ENCODE assay signal across 12 cellular contexts in genomic region chr19:1648926-1649541, GRCh38. TPM values are rescaled to one million over a fixed set of nuclear protein-coding genes. Genes with fewer than 3 reads are reported as not detected.
A peak's percentile ranks its signal among the peaks of the same experiment; 100 is the strongest.
DNase-seq lines count a peak whose midpoint lies in the region; ATAC-seq, FAIRE-seq and TF ChIP-seq lines count a peak whose summit lies in the region.
"Had no signal": no experiment of that assay in that cellular context is flagged by ENCODE, and none has a peak within 500 bp of the region (broad histone marks: within the 10 kb centered on the region; RNA-seq: fewer than 3 reads in every experiment).

No MANE protein-coding gene starts in this region.

- H3K27ac ChIP-seq in DOHH2 (ENCODE audit: low read depth, low read length) (peak overlapping the region; percentile 93), OCI-LY7 (ENCODE audit: low read depth, low read length, poor library complexity, severe bottlenecking) (peak overlapping the region; percentile 98)
- H3K27ac ChIP-seq: suprapubic skin had no signal

- CTCF ChIA-PET in OCI-LY7 (lab: Charles Lee; ENCODE audit: unreplicated experiment) = no interaction called here

- intact Hi-C loops in OCI-LY7 (cut with micrococcal nuclease; ENCODE audit: unreplicated experiment) = loop anchor here (1.0 to 5.0 kb wide), 3 partner anchors 18 to 382 kb away; partner anchors contain the start of gene CIRBP
- intact Hi-C loops in mucosa of descending colon (cut with DNase I, micrococcal nuclease) = no loop called here

- POLR2A ChIA-PET in OCI-LY7 (lab: Charles Lee) = interaction anchor here (0.6 to 1.8 kb wide), 3 partner anchors 17 to 56 kb away, joined by 4 to 6 read pairs (median 5); no protein-coding TSS in a partner anchor

- no peaks in the 10 kb centered on the region for H3K27me3 ChIP-seq in DOHH2 (ENCODE audit: control insufficient read depth, low read length)
- H3K27me3 ChIP-seq: suprapubic skin had no signal

- H2AFZ ChIP-seq in OCI-LY7 (ENCODE audit: low read length) = no peak overlapping the region

- H3K4me2 ChIP-seq in DOHH2 (ENCODE audit: low read length) = peak overlapping the region; percentile 96
- peak overlapping the region; percentile 93 for H3K4me2 ChIP-seq in OCI-LY7 (ENCODE audit: low read length)

- no peaks in the 10 kb centered on the region for H3K9me3 ChIP-seq in DOHH2 (ENCODE audit: control insufficient read depth, insufficient read depth, low read length)
- H3K9me3 ChIP-seq in OCI-LY7 (ENCODE audit: low read length) = no peaks in the 10 kb centered on the region
- H3K9me3 ChIP-seq in mucosa of descending colon = no peaks in the 10 kb centered on the region
- H3K9me3 ChIP-seq: suprapubic skin had no signal

- H3K4me1 ChIP-seq in DOHH2 (ENCODE audit: control insufficient read depth, low read length) (peaks cover 43% of the 10 kb centered on the region), OCI-LY7 (ENCODE audit: insufficient read depth, low read length, poor library complexity, severe bottlenecking) (peaks cover 60% of the 10 kb centered on the region), mucosa of descending colon (ENCODE audit: low read depth) (no peaks in the 10 kb centered on the region)

- TSS peak; percentile 82 for BruUV-seq in OCI-LY7 (replicated peaks; lab: Mats Ljungman, UMichigan)

- DNase-seq in GM19239 (ENCODE audit: insufficient read length, low spot score) (no peak), OCI-LY7 (ENCODE audit: low spot score) (no peak), mucosa of descending colon (peak in 2 of 3 donors; percentile 28 to 63), CD1c-positive myeloid dendritic cell (ENCODE audit: extremely low spot score) (no peak), D721Med (ENCODE audit: insufficient read length, low spot score) (no peak), DMS53 treated with DMSO at 0.1 percent for 48 hours (lab: John Stamatoyannopoulos, UW; ENCODE audit: unreplicated experiment) (no peak), RKO (ENCODE audit: low spot score) (no peak)
- DNase-seq: COR-L47, NCI-H524 treated with DMSO at 0.1 percent for 48 hours, T-helper 1 cell had no signal

- FAIRE-seq in GM19239 (lab: Jason Lieb, UNC) = peak; percentile 69
- FAIRE-seq in D721Med (lab: Jason Lieb, UNC) = no peak

- H3K9me2 ChIP-seq in DOHH2 (replicated peaks; ENCODE audit: control insufficient read depth, low read length) (no peaks in the 10 kb centered on the region), OCI-LY7 (ENCODE audit: insufficient read depth, low read length) (no peaks in the 10 kb centered on the region)

- TF ChIP-seq CTCF in DOHH2 (IDR thresholded peaks at IDR 0.05; ENCODE audit: low read depth, low read length, poor library complexity, severe bottlenecking) (peak; percentile 53), OCI-LY7 (conservative IDR thresholded peaks at IDR 0.05; ENCODE audit: low read length) (peak; percentile 58), mucosa of descending colon (IDR thresholded peaks at IDR 0.05) (no peak), D721Med (IDR thresholded peaks at IDR 0.05; ENCODE audit: insufficient read depth, missing control alignments) (no peak)

- H3K4me3 ChIP-seq in DOHH2 (ENCODE audit: low read length) (peak overlapping the region; percentile 84), OCI-LY7 (ENCODE audit: low read depth, low read length, poor library complexity, severe bottlenecking) (peak overlapping the region; percentile 94), mucosa of descending colon (no peak overlapping the region)
- H3K4me3 ChIP-seq: suprapubic skin had no signal

- peaks cover 72% of the 10 kb centered on the region for H3K36me3 ChIP-seq in DOHH2 (ENCODE audit: control insufficient read depth, low read length)
- H3K36me3 ChIP-seq in OCI-LY7 (ENCODE audit: insufficient read depth, low read length) = peaks cover 76% of the 10 kb centered on the region
- H3K36me3 ChIP-seq in mucosa of descending colon (ENCODE audit: low read depth) = no peaks in the 10 kb centered on the region

- H4K20me1 ChIP-seq in DOHH2 (ENCODE audit: control insufficient read depth, insufficient read depth, low read depth, low read length) (no peaks in the 10 kb centered on the region), OCI-LY7 (ENCODE audit: insufficient read depth, low read length) (no peaks in the 10 kb centered on the region; the same call in 1 of the 2 replicates)

- no peak for ATAC-seq in mucosa of descending colon

- peaks cover 20% of the 10 kb centered on the region for H3F3A ChIP-seq in DOHH2 (ENCODE audit: control insufficient read depth, insufficient read depth)

- H3K79me2 ChIP-seq in DOHH2 (ENCODE audit: control insufficient read depth, low read length) = peaks cover 80% of the 10 kb centered on the region
- H3K79me2 ChIP-seq in OCI-LY7 (ENCODE audit: insufficient read depth, low read depth, low read length) = peaks cover 71% of the 10 kb centered on the region

RNA-seq across cellular contexts. Expression of gene TCF3, which starts 3.4 kb away (rescaled TPM):
- total RNA-seq in OCI-LY7 (2014; rRNA removed; shearing (Covaris generic)) = 413 and 518 TPM in 2 replicates
- total RNA-seq in OCI-LY7 (2022) (811 and 878 TPM in 2 replicates), mucosa of descending colon (10 to 100 TPM; 54.4 to 57.7 (median 57.4) TPM)

RNA-seq across cellular contexts. Expression of gene UQCR11, which starts 43.8 kb away (rescaled TPM):
- total RNA-seq in OCI-LY7 (2014; rRNA removed; shearing (Covaris generic)) = 85.3 and 86.2 TPM in 2 replicates
- 143 and 187 TPM in 2 replicates for total RNA-seq in OCI-LY7 (2022)
- 100 to 1,000 TPM; 265 to 301 (median 272) TPM for total RNA-seq in mucosa of descending colon

RNA-seq across cellular contexts. Expression of gene MBD3, which starts 56.4 kb away (rescaled TPM):
- total RNA-seq in OCI-LY7 (2014; rRNA removed; shearing (Covaris generic)) = 147 and 172 TPM in 2 replicates
- total RNA-seq in OCI-LY7 (2022) (168 TPM in 2 replicates), mucosa of descending colon (10 to 100 TPM; 54.1 to 78.2 (median 54.2) TPM)

Comparison
In these comparisons a context has a peak if more than half of its experiments do, and no peak if none do; other contexts are left out.
1. CTCF ChIP-seq: peak in DOHH2 (single experiment) and OCI-LY7 (single experiment); none in mucosa of descending colon (single experiment) and D721Med (single experiment).
2. DNase-seq: peak in mucosa of descending colon (2 of 3); none in GM19239 (single experiment), OCI-LY7 (single experiment), CD1c-positive myeloid dendritic cell (single experiment), D721Med (single experiment), DMS53 treated with DMSO at 0.1 percent for 48 hours (single experiment) and RKO (single experiment).
3. RNA of gene TCF3, which starts 3.4 kb away (total RNA-seq): 413 to 878 TPM in OCI-LY7; 54.4 to 57.7 TPM in mucosa of descending colon; every median in the first group is over 4 times any median in the second.